Comparison of ENCODE assay signal across 11 cellular contexts in the genomic region with DNA sequence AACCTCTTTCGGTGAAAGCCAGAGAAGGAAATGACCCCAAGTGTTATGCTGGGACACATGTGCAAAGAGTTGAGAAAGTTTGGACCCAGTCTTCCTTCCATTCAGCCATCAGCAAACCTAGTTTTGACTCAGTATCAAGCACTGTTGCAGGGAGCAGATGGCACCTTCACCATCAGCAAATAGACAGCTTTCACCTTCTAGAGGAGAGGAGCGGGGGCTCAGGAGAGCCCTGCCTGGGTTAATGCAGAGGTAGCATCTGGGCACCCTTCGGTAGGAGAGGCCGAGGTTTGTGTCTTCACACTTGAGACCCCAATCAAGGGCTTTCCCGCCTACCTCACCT. TPM values are rescaled to one million over a fixed set of nuclear protein-coding genes. Genes with fewer than 3 reads are reported as not detected.
DNase-seq lines count a peak whose midpoint lies in the region; ATAC-seq lines count a peak whose summit lies in the region.
"Had no signal": no experiment of that assay in that cellular context is flagged by ENCODE, and none has a peak within 500 bp of the region (broad histone marks: within the 10 kb centered on the region; RNA-seq: fewer than 3 reads in every experiment).

No MANE protein-coding gene starts in this region.

- H3K9me3 ChIP-seq in T-helper 17 cell (ENCODE audit: control insufficient read depth, low read length, poor library complexity, severe bottlenecking) (no peaks in the 10 kb centered on the region), right cardiac atrium (ENCODE audit: control insufficient read depth, low read length) (no peaks in the 10 kb centered on the region), skeletal muscle tissue (ENCODE audit: control insufficient read depth in 3 of 3, low read length in 3 of 3) (no peaks in the 10 kb centered on the region)

- H3K4me3 ChIP-seq in right cardiac atrium (ENCODE audit: low read length), result peak overlapping the region; percentile 60
- H3K4me3 ChIP-seq in skeletal muscle tissue (ENCODE audit: low read length in 3 of 3), result peak overlapping the region; percentile 57 to 83 (median 79)

- H3K27me3 ChIP-seq in right cardiac atrium (ENCODE audit: control insufficient read depth, insufficient read depth) (no peaks in the 10 kb centered on the region), skeletal muscle tissue (ENCODE audit: control insufficient read depth in 3 of 3, insufficient read depth in 3 of 3, low read length in 3 of 3) (peaks cover 0 to 6% (median 0%) of the 10 kb centered on the region in 3 donors)

- peak overlapping the region; percentile 79 to 98 (median 93) for H3K9ac ChIP-seq in skeletal muscle tissue (ENCODE audit: low read depth in 1 of 3, low read length in 3 of 3)

- DNase-seq in DMS79 treated with DMSO at 0.1 percent for 48 hours (lab: John Stamatoyannopoulos, UW) (peak; percentile 27), DMS79 (lab: John Stamatoyannopoulos, UW) (no peak), T-helper 17 cell (no peak), right cardiac atrium (no peak), RPMI8226 (no peak)
- DNase-seq: 8988T, activated B cell treated with CpG ODN at 0.5 μM for 24 hours, Kasumi-1 had no signal

- H3K4me1 ChIP-seq in right cardiac atrium (ENCODE audit: control insufficient read depth, insufficient read depth, low read length) (peaks cover 7% of the 10 kb centered on the region), skeletal muscle tissue (ENCODE audit: control insufficient read depth in 3 of 3, insufficient read depth in 3 of 3, low read length in 3 of 3) (peaks cover 68 to 90% (median 78%) of the 10 kb centered on the region in 3 donors)

- ATAC-seq in T-helper 17 cell (no peak), right cardiac atrium (no peak), HG03097 (IDR thresholded peaks at IDR 0.05; ENCODE audit: low FRiP score, unreplicated experiment) (no peak), HG03139 (IDR thresholded peaks at IDR 0.05; ENCODE audit: unreplicated experiment) (no peak)

- intact Hi-C loops in right cardiac atrium (cut with DNase I), result no loop called here

- 64% methylated on average over 5 of the region's 5 CpGs for WGBS in right cardiac atrium

- H3K27ac ChIP-seq in right cardiac atrium (ENCODE audit: low read length) (peak overlapping the region; percentile 82), skeletal muscle tissue (ENCODE audit: low read depth, low read length) (peak overlapping the region; percentile 100)

- H3K27me3 Mint-ChIP-seq in T-helper 17 cell, result peaks cover 63% of the 10 kb centered on the region

- H3K36me3 ChIP-seq in skeletal muscle tissue (ENCODE audit: control insufficient read depth in 3 of 3, insufficient read depth in 3 of 3, low read length in 3 of 3), result peaks cover 23 to 40% (median 32%) of the 10 kb centered on the region in 3 donors

- H3K4me1 Mint-ChIP-seq in T-helper 17 cell, result peaks cover 10% of the 10 kb centered on the region

- peak overlapping the region; percentile 70 for H3K4me3 Mint-ChIP-seq in T-helper 17 cell

- no peak overlapping the region for H3K27ac Mint-ChIP-seq in T-helper 17 cell
- H3K27ac Mint-ChIP-seq: activated B cell treated with CpG ODN at 0.5 μM for 24 hours had no signal

- no peaks in the 10 kb centered on the region for H3K36me3 Mint-ChIP-seq in T-helper 17 cell (ENCODE audit: low read depth)

RNA-seq across cellular contexts. Expression of a gene that starts 16.2 kb away (rescaled TPM):
- not detected for total RNA-seq in T-helper 17 cell
- total RNA-seq in right cardiac atrium, result under 1 TPM in 1 of 4 donors, not detected in 3; 0.06 TPM
- polyA plus RNA-seq in right cardiac atrium, result 0.02 TPM
- total RNA-seq in skeletal muscle tissue, result not detected
- total RNA-seq: activated B cell treated with CpG ODN at 0.5 μM for 24 hours had no signal

RNA-seq across cellular contexts. Expression of a gene that starts 18.8 kb away (rescaled TPM):
- total RNA-seq in T-helper 17 cell, result 1 to 10 TPM; 1.7 to 5.2 TPM
- 10 to 100 TPM; 57.3 to 98.4 (median 95.7) TPM for total RNA-seq in right cardiac atrium
- 57.1 TPM for polyA plus RNA-seq in right cardiac atrium
- 8.9 TPM for total RNA-seq in skeletal muscle tissue

RNA-seq across cellular contexts. Expression of a gene that starts 22.0 kb away (rescaled TPM):
- total RNA-seq in T-helper 17 cell (not detected), right cardiac atrium (10 to 100 TPM; 21.4 to 31.0 (median 24.1) TPM), skeletal muscle tissue (17.2 TPM)
- 27.1 TPM for polyA plus RNA-seq in right cardiac atrium
- total RNA-seq: activated B cell treated with CpG ODN at 0.5 μM for 24 hours had no signal

RNA-seq across cellular contexts. Expression of a gene that starts 28.4 kb away (rescaled TPM):
- total RNA-seq in T-helper 17 cell (10 to 100 TPM; 15.3 to 19.0 TPM), right cardiac atrium (10 to 100 TPM; 12.7 to 19.6 (median 15.2) TPM), skeletal muscle tissue (2.1 TPM)
- 9.7 TPM for polyA plus RNA-seq in right cardiac atrium

RNA-seq across cellular contexts. Expression of a gene that starts 45.8 kb away (rescaled TPM):
- total RNA-seq in T-helper 17 cell (10 to 100 TPM; 25.6 to 54.0 TPM), right cardiac atrium (100 to 1,000 TPM in 2 of 4 donors, 10 to 100 TPM in 2; 95.1 to 127 (median 104) TPM), skeletal muscle tissue (120 TPM)
- 97.2 TPM for polyA plus RNA-seq in right cardiac atrium

Comparison
In these comparisons a context has a peak if more than half of its experiments do, and no peak if none do; other contexts are left out.
1. RNA of a gene that starts 22.0 kb away (total RNA-seq): 21.4 to 31.0 TPM in right cardiac atrium and 17.2 TPM in skeletal muscle tissue (single experiment); not detected in T-helper 17 cell; every median in the first group is over 10 times any median in the second.